15 cellular contexts compared by ENCODE assay signal in the genomic region with DNA sequence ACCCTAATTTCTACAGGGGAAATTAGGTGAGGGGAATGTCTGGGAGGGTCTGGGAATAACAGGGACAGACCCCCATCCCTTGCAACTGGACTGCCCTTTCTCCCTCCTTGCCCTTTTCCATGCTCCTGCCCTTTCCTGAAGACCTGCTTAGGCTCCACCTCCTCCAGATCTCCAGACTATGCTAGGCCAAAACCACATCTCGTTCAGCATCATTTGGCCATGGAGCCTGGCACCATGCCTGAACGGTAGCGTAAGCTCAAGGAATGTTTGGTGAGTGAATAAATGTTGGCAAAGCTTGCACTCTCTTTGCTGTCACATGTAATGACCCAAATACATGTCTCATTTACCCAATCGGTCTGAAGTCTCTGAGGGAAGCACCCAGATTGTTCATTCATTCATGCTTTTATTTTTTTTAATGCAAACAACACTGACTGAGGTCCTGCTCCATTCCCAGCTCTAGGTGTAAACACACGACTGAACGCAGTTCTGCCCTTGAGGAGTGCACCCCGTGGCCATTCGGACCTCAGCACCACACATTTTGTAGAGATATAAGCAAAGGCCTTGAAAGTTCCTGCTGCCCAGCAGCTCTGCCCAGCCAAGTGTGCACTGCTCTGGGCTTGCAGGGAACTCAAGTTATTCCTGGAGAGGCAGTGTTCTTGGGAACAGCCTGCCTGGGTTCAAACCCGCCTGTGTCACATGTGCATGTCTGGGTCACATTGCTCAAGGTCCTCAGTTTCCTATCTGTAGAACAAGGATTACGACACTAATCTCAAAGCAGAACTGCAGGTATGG. TPM values are rescaled to one million over a fixed set of nuclear protein-coding genes. Genes with fewer than 3 reads are reported as not detected.
DNase-seq lines count a peak whose midpoint lies in the region; ATAC-seq and TF ChIP-seq lines count a peak whose summit lies in the region.
"Had no signal": no experiment of that assay in that cellular context is flagged by ENCODE, and none has a peak within 500 bp of the region (broad histone marks: within the 10 kb centered on the region; RNA-seq: fewer than 3 reads in every experiment).

No MANE protein-coding gene starts in this region.

- peaks cover 92% of the 10 kb centered on the region for H3K27me3 Mint-ChIP-seq in neural crest cell (ENCODE audit: low read depth)
- H3K27me3 Mint-ChIP-seq in effector memory CD8-positive, alpha-beta T cell: peaks cover 52 to 83% of the 10 kb centered on the region in 2 donors
- peaks cover 68% of the 10 kb centered on the region for H3K27me3 Mint-ChIP-seq in activated CD8-positive, alpha-beta T cell treated with anti-CD3 and anti-CD28 coated beads, Interleukin-2, amount 10 ng/mL, durations not matched to agents 7 days and 5 days (ENCODE audit: low read depth)

- ATAC-seq in effector memory CD8-positive, alpha-beta T cell (replicated peaks): no peak
- no peak for ATAC-seq in activated CD8-positive, alpha-beta T cell treated with anti-CD3 and anti-CD28 coated beads, Interleukin-2, amount 10 ng/mL, durations not matched to agents 7 days and 5 days
- no peak for ATAC-seq in GM21360 (IDR thresholded peaks at IDR 0.05; ENCODE audit: unreplicated experiment)
- ATAC-seq: activated T-cell treated with anti-CD3 and anti-CD28 coated beads, Interleukin-2, amount 50 U/mL, for 4 hours; esophagus mucosa had no signal

- POLR2A ChIA-PET in activated CD8-positive, alpha-beta T cell treated with anti-CD3 and anti-CD28 coated beads, Interleukin-2, amount 10 ng/mL, durations not matched to agents 7 days and 5 days (lab: Charles Lee): no interaction called here

- no peaks in the 10 kb centered on the region for H3K9me3 Mint-ChIP-seq in neural crest cell
- H3K9me3 Mint-ChIP-seq in effector memory CD8-positive, alpha-beta T cell: no peaks in the 10 kb centered on the region
- H3K9me3 Mint-ChIP-seq in activated CD8-positive, alpha-beta T cell treated with anti-CD3 and anti-CD28 coated beads, Interleukin-2, amount 10 ng/mL, durations not matched to agents 7 days and 5 days (ENCODE audit: insufficient read depth): no peaks in the 10 kb centered on the region
- H3K9me3 Mint-ChIP-seq: activated B cell treated with CpG ODN at 0.5 μM for 24 hours; activated T-cell treated with anti-CD3 and anti-CD28 coated beads, Interleukin-2, amount 50 U/mL, for 4 hours had no signal

- peaks cover 9% of the 10 kb centered on the region for H3K4me1 Mint-ChIP-seq in neural crest cell
- peaks cover 15 to 25% of the 10 kb centered on the region in 2 donors for H3K4me1 Mint-ChIP-seq in effector memory CD8-positive, alpha-beta T cell (ENCODE audit: low read depth in 2 of 2)
- H3K4me1 Mint-ChIP-seq in activated CD8-positive, alpha-beta T cell treated with anti-CD3 and anti-CD28 coated beads, Interleukin-2, amount 10 ng/mL, durations not matched to agents 7 days and 5 days (ENCODE audit: low read depth): peaks cover 11% of the 10 kb centered on the region

- CTCF ChIA-PET in activated CD8-positive, alpha-beta T cell treated with anti-CD3 and anti-CD28 coated beads, Interleukin-2, amount 10 ng/mL, durations not matched to agents 7 days and 5 days (lab: Charles Lee): interaction anchor here (0.9 kb wide), 1 partner anchor 93 kb away, joined by 3 read pairs; no protein-coding TSS in a partner anchor

- H3K36me3 Mint-ChIP-seq in neural crest cell (ENCODE audit: low read depth): no peaks in the 10 kb centered on the region
- no peaks in the 10 kb centered on the region for H3K36me3 Mint-ChIP-seq in effector memory CD8-positive, alpha-beta T cell (ENCODE audit: insufficient read depth)
- H3K36me3 Mint-ChIP-seq in activated CD8-positive, alpha-beta T cell treated with anti-CD3 and anti-CD28 coated beads, Interleukin-2, amount 10 ng/mL, durations not matched to agents 7 days and 5 days (ENCODE audit: low read depth): no peaks in the 10 kb centered on the region

- peak overlapping the region; percentile 45 for H3K4me3 Mint-ChIP-seq in neural crest cell
- H3K4me3 Mint-ChIP-seq in effector memory CD8-positive, alpha-beta T cell: peak overlapping the region in 1 of 2 donors; percentile 78
- no peak overlapping the region for H3K4me3 Mint-ChIP-seq in activated CD8-positive, alpha-beta T cell treated with anti-CD3 and anti-CD28 coated beads, Interleukin-2, amount 10 ng/mL, durations not matched to agents 7 days and 5 days

- H3K4me3 ChIP-seq in choroid plexus epithelial cell (ENCODE audit: low read depth, low read length): no peak overlapping the region

- TF ChIP-seq CTCF in choroid plexus epithelial cell (conservative IDR thresholded peaks at IDR 0.05; ENCODE audit: low read depth, low read length) (no peak), neural crest cell (conservative IDR thresholded peaks at IDR 0.05) (no peak)

- no peak overlapping the region for H3K27ac Mint-ChIP-seq in neural crest cell (ENCODE audit: unreplicated experiment)
- no peak overlapping the region for H3K27ac Mint-ChIP-seq in effector memory CD8-positive, alpha-beta T cell
- no peak overlapping the region for H3K27ac Mint-ChIP-seq in activated CD8-positive, alpha-beta T cell treated with anti-CD3 and anti-CD28 coated beads, Interleukin-2, amount 10 ng/mL, durations not matched to agents 7 days and 5 days
- H3K27ac Mint-ChIP-seq: activated B cell treated with CpG ODN at 0.5 μM for 24 hours had no signal

- DNase-seq in DMS79 treated with DMSO at 0.1 percent for 48 hours (lab: John Stamatoyannopoulos, UW) (peak; percentile 80), NCI-H226 (peak; percentile 19), choroid plexus epithelial cell (ENCODE audit: low read depth) (peak; percentile 14), neural crest cell (ENCODE audit: low read depth, low spot score) (no peak)
- no peak for DNase-seq in effector memory CD8-positive, alpha-beta T cell
- no peak for DNase-seq in activated CD8-positive, alpha-beta T cell treated with anti-CD3 and anti-CD28 coated beads, Interleukin-2, amount 10 ng/mL, durations not matched to agents 7 days and 5 days
- DNase-seq in activated CD4-positive, alpha-beta T cell treated with anti-CD3 and anti-CD28 coated beads for 48 hours: no peak
- DNase-seq: activated B cell treated with CpG ODN at 0.5 μM for 24 hours; activated T-cell treated with anti-CD3 and anti-CD28 coated beads, Interleukin-2, amount 50 U/mL, for 4 hours; brain microvascular endothelial cell; NCI-H345; SHP77; stimulated activated CD4-positive, alpha-beta T cell treated with anti-CD3 and anti-CD28 coated beads, Interleukin-15, amount 100 ng/mL, for 24 hours had no signal

RNA-seq across cellular contexts. Expression of a gene that starts 1.1 kb away (rescaled TPM):
- not detected in 2 replicates for total RNA-seq in neural crest cell
- not detected for total RNA-seq in activated CD8-positive, alpha-beta T cell treated with anti-CD3 and anti-CD28 coated beads, Interleukin-2, amount 10 ng/mL, durations not matched to agents 7 days and 5 days
- total RNA-seq: activated B cell treated with CpG ODN at 0.5 μM for 24 hours, esophagus mucosa had no signal

Comparison
In these comparisons a context has a peak if more than half of its experiments do, and no peak if none do; other contexts are left out.
1. DNase-seq: peak in DMS79 treated with DMSO at 0.1 percent for 48 hours (single experiment), NCI-H226 (single experiment) and choroid plexus epithelial cell (single experiment); none in neural crest cell (single experiment), effector memory CD8-positive, alpha-beta T cell (0 of 3), activated CD8-positive, alpha-beta T cell treated with anti-CD3 and anti-CD28 coated beads, Interleukin-2, amount 10 ng/mL, durations not matched to agents 7 days and 5 days (single experiment) and activated CD4-positive, alpha-beta T cell treated with anti-CD3 and anti-CD28 coated beads for 48 hours (single experiment).